Comparison of ENCODE assay signal across 9 cellular contexts in genomic region chr6:135535989-135536414, GRCh38. TPM values are rescaled to one million over a fixed set of nuclear protein-coding genes. Genes with fewer than 3 reads are reported as not detected.
DNase-seq lines count a peak whose midpoint lies in the region; ATAC-seq and TF ChIP-seq lines count a peak whose summit lies in the region.
"Had no signal": no experiment of that assay in that cellular context is flagged by ENCODE, and none has a peak within 500 bp of the region (broad histone marks: within the 10 kb centered on the region; RNA-seq: fewer than 3 reads in every experiment).

No MANE protein-coding gene starts in this region.

- in situ Hi-C loops in G401 (cut with HindIII; ENCODE audit: low sequenced_read_pairs) = no loop called here

- H3K4me3 Mint-ChIP-seq in progenitor cell of endocrine pancreas (ENCODE audit: low read depth) = no peak overlapping the region

- peaks cover 2% of the 10 kb centered on the region for H3K27me3 Mint-ChIP-seq in progenitor cell of endocrine pancreas

- H3K9me3 Mint-ChIP-seq in progenitor cell of endocrine pancreas (ENCODE audit: low read depth) = peaks cover 3% of the 10 kb centered on the region

- DNase-seq in AG08396 (ENCODE audit: low spot score) = peak; percentile 40
- DNase-seq in G401 (ENCODE audit: low spot score) = peak; percentile 48
- peak; percentile 68 for DNase-seq in NAMALWA (ENCODE audit: low spot score)
- peak; percentile 17 for DNase-seq in T1000 (lab: John Stamatoyannopoulos, UW)
- DNase-seq in fibroblast of the aortic adventitia (ENCODE audit: low read depth) = peak; percentile 98
- no peak for DNase-seq in progenitor cell of endocrine pancreas (ENCODE audit: low spot score, unreplicated experiment)
- DNase-seq: right cardiac atrium had no signal

- no peaks in the 10 kb centered on the region for H3K36me3 Mint-ChIP-seq in progenitor cell of endocrine pancreas (ENCODE audit: insufficient read depth)

- H3K27ac Mint-ChIP-seq in progenitor cell of endocrine pancreas = no peak overlapping the region

- H3K4me1 Mint-ChIP-seq in progenitor cell of endocrine pancreas (ENCODE audit: low read depth) = peaks cover 2% of the 10 kb centered on the region

- ATAC-seq in GM18909 (IDR thresholded peaks at IDR 0.05; ENCODE audit: poor library complexity, unreplicated experiment) (no peak), HG03175 (IDR thresholded peaks at IDR 0.05; ENCODE audit: unreplicated experiment) (no peak)

- peak; percentile 61 for TF ChIP-seq CTCF in fibroblast of the aortic adventitia (IDR thresholded peaks at IDR 0.05; ENCODE audit: insufficient read depth, low read length)
- peak; percentile 74 for TF ChIP-seq CTCF in progenitor cell of endocrine pancreas (IDR thresholded peaks at IDR 0.05; ENCODE audit: unreplicated experiment)

- H3K4me3 ChIP-seq in fibroblast of the aortic adventitia (ENCODE audit: low read depth, low read length) = no peak overlapping the region

RNA-seq across cellular contexts. Expression of gene AHI1, which starts 38.5 kb away (rescaled TPM):
- total RNA-seq in G401 (2014; rRNA removed; shearing (Covaris generic)) = 8.6 and 9.9 TPM in 2 replicates
- total RNA-seq in fibroblast of the aortic adventitia (ENCODE audit: low replicate concordance) = 11.4 and 33.4 TPM in 2 replicates
- total RNA-seq in progenitor cell of endocrine pancreas = 34.5 and 38.3 TPM in 2 replicates
